Comparison of ENCODE assay signal across 2 cellular contexts in the genomic region with DNA sequence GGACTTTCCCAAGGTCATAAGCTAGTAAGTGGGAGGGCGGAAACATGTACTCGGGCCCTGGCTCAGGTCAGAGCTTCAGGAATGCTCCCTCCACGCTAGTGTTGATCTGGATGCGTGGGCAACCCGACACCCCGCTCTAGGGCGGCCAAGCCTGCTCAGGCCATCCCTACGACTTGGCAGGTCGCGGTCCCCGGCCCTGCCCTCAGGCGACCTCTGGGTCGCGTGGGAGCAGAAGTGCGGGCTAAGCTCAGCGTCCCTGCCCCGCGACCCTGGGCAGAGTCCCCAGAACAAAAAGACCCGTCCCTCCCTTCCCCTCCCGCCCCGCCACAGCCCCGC.
TF ChIP-seq lines count a peak whose summit lies in the region.

No MANE protein-coding gene starts in this region.

TF ChIP-seq in HEK293, 187 proteins besides CTCF, POLR2A, EP300 and RAD21 (continued from another document and continues in another):
- peak; percentile 91 for TF ChIP-seq KLF8 (tag by site-specific recombination; IDR thresholded peaks at IDR 0.05)
- no peak for TF ChIP-seq ZNF473 (tag by site-specific recombination; IDR thresholded peaks at IDR 0.05)
- no peak for TF ChIP-seq ZNF561 (tag by site-specific recombination; IDR thresholded peaks at IDR 0.05; ENCODE audit: borderline replicate concordance)
- no peak for TF ChIP-seq PRDM1 (tag by site-specific recombination; IDR thresholded peaks at IDR 0.05)
- TF ChIP-seq ZNF366 (tag by site-specific recombination; conservative IDR thresholded peaks at IDR 0.05) = 0 out of 2 replicates have a peak, but pooled peaks have one; percentile 21
- TF ChIP-seq ZNF555 (tag by site-specific recombination; conservative IDR thresholded peaks at IDR 0.05) = no peak
- TF ChIP-seq ZNF521 (tag by site-specific recombination; IDR thresholded peaks at IDR 0.05) = no peak
- TF ChIP-seq KLF7 (tag by site-specific recombination; IDR thresholded peaks at IDR 0.05; ENCODE audit: borderline replicate concordance) = no peak
- no peak for TF ChIP-seq IKZF3 (tag by site-specific recombination; IDR thresholded peaks at IDR 0.05)
- TF ChIP-seq ZEB2 (tag by site-specific recombination; IDR thresholded peaks at IDR 0.05) = 0 out of 2 replicates have a peak, but pooled peaks have one; percentile 4
- no peak for TF ChIP-seq SCRT2 (tag by site-specific recombination; IDR thresholded peaks at IDR 0.05)
- no peak for TF ChIP-seq ZFP69B (tag by site-specific recombination; IDR thresholded peaks at IDR 0.05)
- no peak for TF ChIP-seq ZNF600 (tag by site-specific recombination; IDR thresholded peaks at IDR 0.05)
- TF ChIP-seq KLF1 (tag by site-specific recombination; IDR thresholded peaks at IDR 0.05) = 0 out of 2 replicates have a peak, but pooled peaks have one; percentile 50
- no peak for TF ChIP-seq ZFP41 (tag by site-specific recombination; IDR thresholded peaks at IDR 0.05; ENCODE audit: borderline replicate concordance)
- TF ChIP-seq, protein P1, sequence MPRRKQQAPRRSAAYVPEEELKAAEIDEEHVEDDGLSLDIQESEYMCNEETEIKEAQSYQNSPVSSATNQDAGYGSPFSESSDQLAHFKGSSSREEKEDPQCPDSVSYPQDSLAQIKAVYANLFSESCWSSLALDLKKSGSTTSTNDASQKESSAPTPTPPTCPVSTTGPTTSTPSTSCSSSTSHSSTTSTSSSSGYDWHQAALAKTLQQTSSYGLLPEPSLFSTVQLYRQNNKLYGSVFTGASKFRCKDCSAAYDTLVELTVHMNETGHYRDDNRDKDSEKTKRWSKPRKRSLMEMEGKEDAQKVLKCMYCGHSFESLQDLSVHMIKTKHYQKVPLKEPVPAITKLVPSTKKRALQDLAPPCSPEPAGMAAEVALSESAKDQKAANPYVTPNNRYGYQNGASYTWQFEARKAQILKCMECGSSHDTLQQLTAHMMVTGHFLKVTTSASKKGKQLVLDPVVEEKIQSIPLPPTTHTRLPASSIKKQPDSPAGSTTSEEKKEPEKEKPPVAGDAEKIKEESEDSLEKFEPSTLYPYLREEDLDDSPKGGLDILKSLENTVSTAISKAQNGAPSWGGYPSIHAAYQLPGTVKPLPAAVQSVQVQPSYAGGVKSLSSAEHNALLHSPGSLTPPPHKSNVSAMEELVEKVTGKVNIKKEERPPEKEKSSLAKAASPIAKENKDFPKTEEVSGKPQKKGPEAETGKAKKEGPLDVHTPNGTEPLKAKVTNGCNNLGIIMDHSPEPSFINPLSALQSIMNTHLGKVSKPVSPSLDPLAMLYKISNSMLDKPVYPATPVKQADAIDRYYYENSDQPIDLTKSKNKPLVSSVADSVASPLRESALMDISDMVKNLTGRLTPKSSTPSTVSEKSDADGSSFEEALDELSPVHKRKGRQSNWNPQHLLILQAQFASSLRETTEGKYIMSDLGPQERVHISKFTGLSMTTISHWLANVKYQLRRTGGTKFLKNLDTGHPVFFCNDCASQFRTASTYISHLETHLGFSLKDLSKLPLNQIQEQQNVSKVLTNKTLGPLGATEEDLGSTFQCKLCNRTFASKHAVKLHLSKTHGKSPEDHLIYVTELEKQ (tag by site-specific recombination; IDR thresholded peaks at IDR 0.05; ENCODE audit: borderline replicate concordance) = no peak
- TF ChIP-seq ZBTB7A (tag by site-specific recombination; IDR thresholded peaks at IDR 0.05; ENCODE audit: low read depth) = peak; percentile 22; the same call in 1 of the 2 replicates
- TF ChIP-seq, protein P2, sequence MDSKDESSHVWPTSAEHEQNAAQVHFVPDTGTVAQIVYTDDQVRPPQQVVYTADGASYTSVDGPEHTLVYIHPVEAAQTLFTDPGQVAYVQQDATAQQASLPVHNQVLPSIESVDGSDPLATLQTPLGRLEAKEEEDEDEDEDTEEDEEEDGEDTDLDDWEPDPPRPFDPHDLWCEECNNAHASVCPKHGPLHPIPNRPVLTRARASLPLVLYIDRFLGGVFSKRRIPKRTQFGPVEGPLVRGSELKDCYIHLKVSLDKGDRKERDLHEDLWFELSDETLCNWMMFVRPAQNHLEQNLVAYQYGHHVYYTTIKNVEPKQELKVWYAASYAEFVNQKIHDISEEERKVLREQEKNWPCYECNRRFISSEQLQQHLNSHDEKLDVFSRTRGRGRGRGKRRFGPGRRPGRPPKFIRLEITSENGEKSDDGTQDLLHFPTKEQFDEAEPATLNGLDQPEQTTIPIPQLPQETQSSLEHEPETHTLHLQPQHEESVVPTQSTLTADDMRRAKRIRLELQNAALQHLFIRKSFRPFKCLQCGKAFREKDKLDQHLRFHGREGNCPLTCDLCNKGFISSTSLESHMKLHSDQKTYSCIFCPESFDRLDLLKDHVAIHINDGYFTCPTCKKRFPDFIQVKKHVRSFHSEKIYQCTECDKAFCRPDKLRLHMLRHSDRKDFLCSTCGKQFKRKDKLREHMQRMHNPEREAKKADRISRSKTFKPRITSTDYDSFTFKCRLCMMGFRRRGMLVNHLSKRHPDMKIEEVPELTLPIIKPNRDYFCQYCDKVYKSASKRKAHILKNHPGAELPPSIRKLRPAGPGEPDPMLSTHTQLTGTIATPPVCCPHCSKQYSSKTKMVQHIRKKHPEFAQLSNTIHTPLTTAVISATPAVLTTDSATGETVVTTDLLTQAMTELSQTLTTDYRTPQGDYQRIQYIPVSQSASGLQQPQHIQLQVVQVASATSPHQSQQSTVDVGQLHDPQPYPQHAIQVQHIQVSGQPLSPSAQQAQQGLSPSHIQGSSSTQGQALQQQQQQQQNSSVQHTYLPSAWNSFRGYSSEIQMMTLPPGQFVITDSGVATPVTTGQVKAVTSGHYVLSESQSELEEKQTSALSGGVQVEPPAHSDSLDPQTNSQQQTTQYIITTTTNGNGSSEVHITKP (tag by site-specific recombination; IDR thresholded peaks at IDR 0.05) = no peak

TF ChIP-seq in HepG2, 621 proteins besides CTCF, POLR2A, EP300 and RAD21 (continued from another document and continues in another):
- TF ChIP-seq ZNF788 (CRISPR knock-in tag; IDR thresholded peaks at IDR 0.05; ENCODE audit: borderline replicate concordance) = peak; percentile 86; the same call in 1 of the 2 replicates
- no peak for TF ChIP-seq SNAI1 (CRISPR knock-in tag; IDR thresholded peaks at IDR 0.05; ENCODE audit: borderline replicate concordance)
- TF ChIP-seq, protein P3, sequence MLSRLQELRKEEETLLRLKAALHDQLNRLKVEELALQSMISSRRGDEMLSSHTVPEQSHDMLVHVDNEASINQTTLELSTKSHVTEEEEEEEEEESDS (CRISPR knock-in tag; IDR thresholded peaks at IDR 0.05; ENCODE audit: borderline replicate concordance) = no peak
- TF ChIP-seq, protein P4, sequence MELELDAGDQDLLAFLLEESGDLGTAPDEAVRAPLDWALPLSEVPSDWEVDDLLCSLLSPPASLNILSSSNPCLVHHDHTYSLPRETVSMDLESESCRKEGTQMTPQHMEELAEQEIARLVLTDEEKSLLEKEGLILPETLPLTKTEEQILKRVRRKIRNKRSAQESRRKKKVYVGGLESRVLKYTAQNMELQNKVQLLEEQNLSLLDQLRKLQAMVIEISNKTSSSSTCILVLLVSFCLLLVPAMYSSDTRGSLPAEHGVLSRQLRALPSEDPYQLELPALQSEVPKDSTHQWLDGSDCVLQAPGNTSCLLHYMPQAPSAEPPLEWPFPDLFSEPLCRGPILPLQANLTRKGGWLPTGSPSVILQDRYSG (CRISPR knock-in tag; IDR thresholded peaks at IDR 0.05) = no peak
- TF ChIP-seq ZNF570 (CRISPR knock-in tag; IDR thresholded peaks at IDR 0.05; ENCODE audit: borderline replicate concordance) = no peak
- TF ChIP-seq ZNF557 (CRISPR knock-in tag; IDR thresholded peaks at IDR 0.05) = no peak
- peak; percentile 47; the same call in 1 of the 2 replicates for TF ChIP-seq ZFY (CRISPR knock-in tag; IDR thresholded peaks at IDR 0.05)
- TF ChIP-seq, protein P5, sequence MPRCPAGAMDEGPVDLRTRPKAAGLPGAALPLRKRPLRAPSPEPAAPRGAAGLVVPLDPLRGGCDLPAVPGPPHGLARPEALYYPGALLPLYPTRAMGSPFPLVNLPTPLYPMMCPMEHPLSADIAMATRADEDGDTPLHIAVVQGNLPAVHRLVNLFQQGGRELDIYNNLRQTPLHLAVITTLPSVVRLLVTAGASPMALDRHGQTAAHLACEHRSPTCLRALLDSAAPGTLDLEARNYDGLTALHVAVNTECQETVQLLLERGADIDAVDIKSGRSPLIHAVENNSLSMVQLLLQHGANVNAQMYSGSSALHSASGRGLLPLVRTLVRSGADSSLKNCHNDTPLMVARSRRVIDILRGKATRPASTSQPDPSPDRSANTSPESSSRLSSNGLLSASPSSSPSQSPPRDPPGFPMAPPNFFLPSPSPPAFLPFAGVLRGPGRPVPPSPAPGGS (CRISPR knock-in tag; IDR thresholded peaks at IDR 0.05) = peak; percentile 58; the same call in 1 of the 2 replicates
- TF ChIP-seq, protein P6, sequence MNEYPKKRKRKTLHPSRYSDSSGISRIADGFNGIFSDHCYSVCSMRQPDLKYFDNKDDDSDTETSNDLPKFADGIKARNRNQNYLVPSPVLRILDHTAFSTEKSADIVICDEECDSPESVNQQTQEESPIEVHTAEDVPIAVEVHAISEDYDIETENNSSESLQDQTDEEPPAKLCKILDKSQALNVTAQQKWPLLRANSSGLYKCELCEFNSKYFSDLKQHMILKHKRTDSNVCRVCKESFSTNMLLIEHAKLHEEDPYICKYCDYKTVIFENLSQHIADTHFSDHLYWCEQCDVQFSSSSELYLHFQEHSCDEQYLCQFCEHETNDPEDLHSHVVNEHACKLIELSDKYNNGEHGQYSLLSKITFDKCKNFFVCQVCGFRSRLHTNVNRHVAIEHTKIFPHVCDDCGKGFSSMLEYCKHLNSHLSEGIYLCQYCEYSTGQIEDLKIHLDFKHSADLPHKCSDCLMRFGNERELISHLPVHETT (CRISPR knock-in tag; conservative IDR thresholded peaks at IDR 0.05) = no peak
- peak; percentile 41; the same call in 1 of the 2 replicates for TF ChIP-seq DMAP1 (CRISPR knock-in tag; IDR thresholded peaks at IDR 0.05)
- 0 out of 2 replicates have a peak, but pooled peaks have one; percentile 40 for TF ChIP-seq ZNF556 (CRISPR knock-in tag; IDR thresholded peaks at IDR 0.05; ENCODE audit: borderline replicate concordance)
- TF ChIP-seq ETV5 (CRISPR knock-in tag; IDR thresholded peaks at IDR 0.05; ENCODE audit: borderline replicate concordance) = peak; percentile 50; the same call in 1 of the 2 replicates
- peak; percentile 95 for TF ChIP-seq BHLHE40 (IDR thresholded peaks at IDR 0.05; ENCODE audit: low read length)
- TF ChIP-seq ZNF264 (CRISPR knock-in tag; IDR thresholded peaks at IDR 0.05) = no peak
- TF ChIP-seq, protein P7, sequence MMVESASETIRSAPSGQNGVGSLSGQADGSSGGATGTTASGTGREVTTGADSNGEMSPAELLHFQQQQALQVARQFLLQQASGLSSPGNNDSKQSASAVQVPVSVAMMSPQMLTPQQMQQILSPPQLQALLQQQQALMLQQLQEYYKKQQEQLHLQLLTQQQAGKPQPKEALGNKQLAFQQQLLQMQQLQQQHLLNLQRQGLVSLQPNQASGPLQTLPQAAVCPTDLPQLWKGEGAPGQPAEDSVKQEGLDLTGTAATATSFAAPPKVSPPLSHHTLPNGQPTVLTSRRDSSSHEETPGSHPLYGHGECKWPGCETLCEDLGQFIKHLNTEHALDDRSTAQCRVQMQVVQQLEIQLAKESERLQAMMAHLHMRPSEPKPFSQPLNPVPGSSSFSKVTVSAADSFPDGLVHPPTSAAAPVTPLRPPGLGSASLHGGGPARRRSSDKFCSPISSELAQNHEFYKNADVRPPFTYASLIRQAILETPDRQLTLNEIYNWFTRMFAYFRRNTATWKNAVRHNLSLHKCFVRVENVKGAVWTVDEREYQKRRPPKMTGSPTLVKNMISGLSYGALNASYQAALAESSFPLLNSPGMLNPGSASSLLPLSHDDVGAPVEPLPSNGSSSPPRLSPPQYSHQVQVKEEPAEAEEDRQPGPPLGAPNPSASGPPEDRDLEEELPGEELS (CRISPR knock-in tag; IDR thresholded peaks at IDR 0.05) = no peak
- TF ChIP-seq SNAPC2 (CRISPR knock-in tag; IDR thresholded peaks at IDR 0.05) = no peak
- peak; percentile 65 for TF ChIP-seq MED1 (CRISPR knock-in tag; IDR thresholded peaks at IDR 0.05)
- TF ChIP-seq ZBTB7B (CRISPR knock-in tag; IDR thresholded peaks at IDR 0.05) = peak; percentile 40; the same call in 1 of the 2 replicates
- TF ChIP-seq, protein P8, sequence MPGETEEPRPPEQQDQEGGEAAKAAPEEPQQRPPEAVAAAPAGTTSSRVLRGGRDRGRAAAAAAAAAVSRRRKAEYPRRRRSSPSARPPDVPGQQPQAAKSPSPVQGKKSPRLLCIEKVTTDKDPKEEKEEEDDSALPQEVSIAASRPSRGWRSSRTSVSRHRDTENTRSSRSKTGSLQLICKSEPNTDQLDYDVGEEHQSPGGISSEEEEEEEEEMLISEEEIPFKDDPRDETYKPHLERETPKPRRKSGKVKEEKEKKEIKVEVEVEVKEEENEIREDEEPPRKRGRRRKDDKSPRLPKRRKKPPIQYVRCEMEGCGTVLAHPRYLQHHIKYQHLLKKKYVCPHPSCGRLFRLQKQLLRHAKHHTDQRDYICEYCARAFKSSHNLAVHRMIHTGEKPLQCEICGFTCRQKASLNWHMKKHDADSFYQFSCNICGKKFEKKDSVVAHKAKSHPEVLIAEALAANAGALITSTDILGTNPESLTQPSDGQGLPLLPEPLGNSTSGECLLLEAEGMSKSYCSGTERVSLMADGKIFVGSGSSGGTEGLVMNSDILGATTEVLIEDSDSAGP (CRISPR knock-in tag; IDR thresholded peaks at IDR 0.05; ENCODE audit: borderline replicate concordance) = peak; percentile 40; the same call in 1 of the 2 replicates
- no peak for TF ChIP-seq PHF5A (CRISPR knock-in tag; IDR thresholded peaks at IDR 0.05; ENCODE audit: low read depth, unreplicated experiment)
- no peak for TF ChIP-seq ZNF549 (CRISPR knock-in tag; IDR thresholded peaks at IDR 0.05)
- peak; percentile 79; the same call in 1 of the 2 replicates for TF ChIP-seq ZNF746 (CRISPR knock-in tag; IDR thresholded peaks at IDR 0.05)
- no peak for TF ChIP-seq ZNF510 (CRISPR knock-in tag; IDR thresholded peaks at IDR 0.05; ENCODE audit: low read depth)
- no peak for TF ChIP-seq REXO4 (CRISPR knock-in tag; IDR thresholded peaks at IDR 0.05; ENCODE audit: borderline replicate concordance)
- TF ChIP-seq, protein P9, sequence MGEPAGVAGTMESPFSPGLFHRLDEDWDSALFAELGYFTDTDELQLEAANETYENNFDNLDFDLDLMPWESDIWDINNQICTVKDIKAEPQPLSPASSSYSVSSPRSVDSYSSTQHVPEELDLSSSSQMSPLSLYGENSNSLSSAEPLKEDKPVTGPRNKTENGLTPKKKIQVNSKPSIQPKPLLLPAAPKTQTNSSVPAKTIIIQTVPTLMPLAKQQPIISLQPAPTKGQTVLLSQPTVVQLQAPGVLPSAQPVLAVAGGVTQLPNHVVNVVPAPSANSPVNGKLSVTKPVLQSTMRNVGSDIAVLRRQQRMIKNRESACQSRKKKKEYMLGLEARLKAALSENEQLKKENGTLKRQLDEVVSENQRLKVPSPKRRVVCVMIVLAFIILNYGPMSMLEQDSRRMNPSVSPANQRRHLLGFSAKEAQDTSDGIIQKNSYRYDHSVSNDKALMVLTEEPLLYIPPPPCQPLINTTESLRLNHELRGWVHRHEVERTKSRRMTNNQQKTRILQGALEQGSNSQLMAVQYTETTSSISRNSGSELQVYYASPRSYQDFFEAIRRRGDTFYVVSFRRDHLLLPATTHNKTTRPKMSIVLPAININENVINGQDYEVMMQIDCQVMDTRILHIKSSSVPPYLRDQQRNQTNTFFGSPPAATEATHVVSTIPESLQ (CRISPR knock-in tag; conservative IDR thresholded peaks at IDR 0.05) = no peak
- TF ChIP-seq, protein P10, sequence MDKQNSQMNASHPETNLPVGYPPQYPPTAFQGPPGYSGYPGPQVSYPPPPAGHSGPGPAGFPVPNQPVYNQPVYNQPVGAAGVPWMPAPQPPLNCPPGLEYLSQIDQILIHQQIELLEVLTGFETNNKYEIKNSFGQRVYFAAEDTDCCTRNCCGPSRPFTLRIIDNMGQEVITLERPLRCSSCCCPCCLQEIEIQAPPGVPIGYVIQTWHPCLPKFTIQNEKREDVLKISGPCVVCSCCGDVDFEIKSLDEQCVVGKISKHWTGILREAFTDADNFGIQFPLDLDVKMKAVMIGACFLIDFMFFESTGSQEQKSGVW (CRISPR knock-in tag; IDR thresholded peaks at IDR 0.05; ENCODE audit: borderline replicate concordance) = no peak
